In genomic region chr3:68032219-68032618, GRCh38 we compare ENCODE assay signal across 21 cellular contexts.
A peak's percentile ranks its signal among the peaks of the same experiment; 100 is the strongest.
DNase-seq lines count a peak whose midpoint lies in the region; ATAC-seq and TF ChIP-seq lines count a peak whose summit lies in the region.
"Had no signal": no experiment of that assay in that cellular context is flagged by ENCODE, and none has a peak within 500 bp of the region (broad histone marks: within the 10 kb centered on the region; RNA-seq: fewer than 3 reads in every experiment).

No MANE protein-coding gene starts in this region.

- H3K27ac Mint-ChIP-seq in chondrocyte (ENCODE audit: unreplicated experiment): no peak overlapping the region
- H3K27ac Mint-ChIP-seq: B cell; CD4-positive, alpha-beta T cell; CD8-positive, alpha-beta T cell had no signal

- H4K20me1 ChIP-seq in DND-41 (ENCODE audit: insufficient read depth, low read length): no peaks in the 10 kb centered on the region
- no peaks in the 10 kb centered on the region for H4K20me1 ChIP-seq in PC-9 (ENCODE audit: insufficient read depth)
- H4K20me1 ChIP-seq: BLaER1 treated with 17β-estradiol and CSF1 and Interleukin-3, amounts not matched to agents 10 nM and 100 nM had no signal

- H3K36me3 ChIP-seq in DND-41 (ENCODE audit: insufficient read depth, low read length): no peaks in the 10 kb centered on the region
- no peaks in the 10 kb centered on the region for H3K36me3 ChIP-seq in ascending aorta
- no peaks in the 10 kb centered on the region for H3K36me3 ChIP-seq in thoracic aorta
- H3K36me3 ChIP-seq in aorta (ENCODE audit: control insufficient read depth in 1 of 2, insufficient read depth in 2 of 2, low read length in 1 of 2): no peaks in the 10 kb centered on the region
- H3K36me3 ChIP-seq in PC-9 (ENCODE audit: low read depth): no peaks in the 10 kb centered on the region
- H3K36me3 ChIP-seq: BLaER1 treated with 17β-estradiol and CSF1 and Interleukin-3, amounts not matched to agents 10 nM and 100 nM had no signal

- H3K4me2 ChIP-seq in DND-41 (ENCODE audit: insufficient read depth, low read length) (no peak overlapping the region), PC-9 (no peak overlapping the region)
- H3K4me2 ChIP-seq: A549; BLaER1 treated with 17β-estradiol and CSF1 and Interleukin-3, amounts not matched to agents 10 nM and 100 nM had no signal

- H3K36me3 Mint-ChIP-seq in chondrocyte (ENCODE audit: low read depth): no peaks in the 10 kb centered on the region
- H3K36me3 Mint-ChIP-seq: CD8-positive, alpha-beta T cell had no signal

- no TSS peak for BruUV-seq in PC-9 (replicated peaks; lab: Mats Ljungman, UMichigan)

- H3K79me2 ChIP-seq in DND-41 (ENCODE audit: insufficient read depth, low read length) (no peaks in the 10 kb centered on the region), PC-9 (ENCODE audit: low read depth) (no peaks in the 10 kb centered on the region)

- H3F3A ChIP-seq in PC-9 (ENCODE audit: insufficient read depth, low read depth): no peaks in the 10 kb centered on the region

- H3K9me3 Mint-ChIP-seq in chondrocyte (ENCODE audit: low read depth): no peaks in the 10 kb centered on the region
- H3K9me3 Mint-ChIP-seq: CD4-positive, alpha-beta T cell; CD8-positive, alpha-beta T cell had no signal

- H3K27me3 Mint-ChIP-seq in chondrocyte (ENCODE audit: low read depth): peaks cover 8% of the 10 kb centered on the region
- H3K27me3 Mint-ChIP-seq: CD4-positive, alpha-beta T cell had no signal

- TF ChIP-seq CTCF in DND-41 (IDR thresholded peaks at IDR 0.05; ENCODE audit: borderline replicate concordance, extremely low read depth, low read length, poor library complexity, severe bottlenecking): no peak
- TF ChIP-seq CTCF in ascending aorta (IDR thresholded peaks at IDR 0.05): no peak
- no peak for TF ChIP-seq CTCF in thoracic aorta (IDR thresholded peaks at IDR 0.05)
- no peak for TF ChIP-seq CTCF in chondrocyte (IDR thresholded peaks at IDR 0.05)
- no peak for TF ChIP-seq CTCF in PC-9 (conservative IDR thresholded peaks at IDR 0.05)

- H3K27me3 ChIP-seq in DND-41 (ENCODE audit: insufficient read depth, low read length, poor library complexity) (no peaks in the 10 kb centered on the region), ascending aorta (no peaks in the 10 kb centered on the region), thoracic aorta (replicated peaks; ENCODE audit: insufficient read depth) (no peaks in the 10 kb centered on the region), aorta (ENCODE audit: control insufficient read depth in 1 of 2, insufficient read depth in 2 of 2, low read length in 1 of 2) (no peaks in the 10 kb centered on the region), PC-9 (ENCODE audit: insufficient read depth, low read depth) (no peaks in the 10 kb centered on the region)
- H3K27me3 ChIP-seq: BLaER1 treated with 17β-estradiol and CSF1 and Interleukin-3, amounts not matched to agents 10 nM and 100 nM had no signal

- H3K4me3 Mint-ChIP-seq in chondrocyte (ENCODE audit: unreplicated experiment): no peak overlapping the region
- H3K4me3 Mint-ChIP-seq: B cell; CD4-positive, alpha-beta T cell; CD8-positive, alpha-beta T cell had no signal

- H2AFZ ChIP-seq in DND-41 (ENCODE audit: low read depth, low read length) (0 out of 2 replicates have a peak overlapping the region, but pooled peaks have one; percentile 5), PC-9 (no peak overlapping the region)

- no peaks in the 10 kb centered on the region for H3K9me2 ChIP-seq in PC-9 (ENCODE audit: insufficient read depth)

- H3K4me1 Mint-ChIP-seq in chondrocyte (ENCODE audit: low read depth): no peaks in the 10 kb centered on the region
- H3K4me1 Mint-ChIP-seq: B cell had no signal

- ATAC-seq in DND-41 (ENCODE audit: insufficient read depth, low read depth) (no peak), thoracic aorta (ENCODE audit: insufficient number of reproducible peaks, low FRiP score, low read depth) (peak; percentile 82), aorta (ENCODE audit: low FRiP score) (peak; percentile 59), left lobe of liver (no peak)
- ATAC-seq: A549; CD8-positive, alpha-beta T cell had no signal

- intact Hi-C loops in ascending aorta (cut with DNase I): no loop called here
- intact Hi-C loops in aorta (cut with DNase I): loop anchor here in 1 of 2 donors (5.0 kb wide), 1 partner anchor 75 kb away; no protein-coding TSS in a partner anchor
- intact Hi-C loops in PC-9 (cut with micrococcal nuclease; ENCODE audit: unreplicated experiment): no loop called here

- no peak overlapping the region for H3K9ac ChIP-seq in DND-41 (ENCODE audit: low read depth, low read length)
- H3K9ac ChIP-seq: BLaER1 treated with 17β-estradiol and CSF1 and Interleukin-3, amounts not matched to agents 10 nM and 100 nM had no signal

- POLR2A ChIA-PET in PC-9 (lab: Charles Lee; ENCODE audit: unreplicated experiment): no interaction called here

- CTCF ChIA-PET in PC-9 (lab: Charles Lee): no interaction called here

- H3K9me3 ChIP-seq in DND-41 (ENCODE audit: insufficient read depth, low read length, severe bottlenecking) (no peaks in the 10 kb centered on the region), ascending aorta (no peaks in the 10 kb centered on the region), thoracic aorta (no peaks in the 10 kb centered on the region), aorta (ENCODE audit: control insufficient read depth, low read length) (no peaks in the 10 kb centered on the region), PC-9 (ENCODE audit: insufficient read depth, low read depth) (no peaks in the 10 kb centered on the region)
- H3K9me3 ChIP-seq: A549; BLaER1 treated with 17β-estradiol and CSF1 and Interleukin-3, amounts not matched to agents 10 nM and 100 nM; Caco-2 had no signal

- no peak overlapping the region for H3K27ac ChIP-seq in DND-41 (ENCODE audit: low read length)
- peak overlapping the region; percentile 78 to 80 for H3K27ac ChIP-seq in ascending aorta
- peak overlapping the region; percentile 62 to 81 for H3K27ac ChIP-seq in thoracic aorta
- H3K27ac ChIP-seq in aorta (ENCODE audit: low read depth in 1 of 2, low read length in 2 of 2): peak overlapping the region; percentile 70 to 84
- H3K27ac ChIP-seq in PC-9: no peak overlapping the region
- H3K27ac ChIP-seq: 22Rv1; A549; BLaER1 treated with 17β-estradiol and CSF1 and Interleukin-3, amounts not matched to agents 10 nM and 100 nM; C4-2B had no signal

- H3K4me1 ChIP-seq in DND-41 (ENCODE audit: insufficient read depth, low read length): no peaks in the 10 kb centered on the region
- H3K4me1 ChIP-seq in ascending aorta: peaks cover 4% of the 10 kb centered on the region in 2 donors
- H3K4me1 ChIP-seq in thoracic aorta (ENCODE audit: control insufficient read depth in 1 of 2, low read depth in 2 of 2): peaks cover 19 to 31% of the 10 kb centered on the region in 2 donors
- H3K4me1 ChIP-seq in aorta (ENCODE audit: control insufficient read depth in 1 of 2, insufficient read depth in 2 of 2, low read length in 2 of 2): peaks cover 3% of the 10 kb centered on the region in 2 donors
- H3K4me1 ChIP-seq in PC-9 (replicated peaks; ENCODE audit: insufficient read depth): no peaks in the 10 kb centered on the region
- H3K4me1 ChIP-seq: A549; BLaER1 treated with 17β-estradiol and CSF1 and Interleukin-3, amounts not matched to agents 10 nM and 100 nM; Caco-2 had no signal

- DNase-seq in DND-41 (no peak), ascending aorta (ENCODE audit: low spot score in 2 of 2) (peak in 1 of 2 donors; percentile 67), thoracic aorta (ENCODE audit: low spot score) (peak; percentile 6), aorta (peak in 1 of 2 donors; percentile 42), chondrocyte (ENCODE audit: low spot score) (no peak), left lobe of liver (ENCODE audit: low spot score) (no peak), PC-9 (no peak)
- DNase-seq: AML-193; Caco-2; CD4-positive, alpha-beta T cell; CD8-positive, alpha-beta T cell; DMS 273 treated with DMSO at 0.1 percent for 48 hours; DMS153; DMS53; DMS79; GF-D8 had no signal

- H3K4me3 ChIP-seq in DND-41 (ENCODE audit: low read depth in 1 of 2, low read length in 2 of 2): no peak overlapping the region
- H3K4me3 ChIP-seq in ascending aorta: no peak overlapping the region
- H3K4me3 ChIP-seq in thoracic aorta: peak overlapping the region; percentile 22
- H3K4me3 ChIP-seq in aorta (ENCODE audit: low read length in 2 of 2): no peak overlapping the region
- H3K4me3 ChIP-seq in PC-9: no peak overlapping the region
- H3K4me3 ChIP-seq: A549; BLaER1 treated with 17β-estradiol and CSF1 and Interleukin-3, amounts not matched to agents 10 nM and 100 nM had no signal

Comparison
In these comparisons a context has a peak if more than half of its experiments do, and no peak if none do; other contexts are left out.
1. ATAC-seq: peak in thoracic aorta (single experiment) and aorta (single experiment); none in DND-41 (single experiment) and left lobe of liver (single experiment).
2. H3K27ac ChIP-seq: peak in ascending aorta (2 of 2), thoracic aorta (2 of 2) and aorta (2 of 2); none in DND-41 (single experiment) and PC-9 (single experiment).